Comparison of ENCODE assay signal across 22 cellular contexts in the genomic region with DNA sequence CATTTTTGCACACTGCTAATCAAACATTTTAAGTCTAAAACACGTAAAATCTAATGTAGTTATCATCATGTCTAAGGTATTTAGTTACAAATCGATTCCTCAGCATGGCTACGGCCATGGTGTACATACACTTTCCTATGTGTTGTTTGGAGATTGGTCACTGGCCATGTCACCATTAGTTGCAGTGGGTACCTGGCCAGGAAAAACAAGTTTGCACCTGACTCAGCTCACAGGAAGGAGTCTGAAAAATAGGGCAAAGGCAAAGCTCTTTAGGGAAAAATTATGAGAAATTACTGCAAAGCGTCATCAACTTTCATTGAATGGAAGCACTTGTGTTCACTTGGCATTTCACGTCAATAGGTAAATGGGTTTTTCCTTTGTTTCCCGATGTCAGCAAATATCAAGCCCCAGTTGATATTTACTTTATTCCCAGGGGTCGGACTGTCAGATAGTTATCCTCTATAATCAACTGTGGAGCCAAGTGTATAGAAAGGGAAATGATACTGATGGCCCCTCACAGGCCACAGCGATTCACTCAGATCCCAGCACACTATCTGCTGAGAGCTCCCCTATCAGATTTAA.
DNase-seq lines count a peak whose midpoint lies in the region; ATAC-seq lines count a peak whose summit lies in the region.
"Had no signal": no experiment of that assay in that cellular context is flagged by ENCODE, and none has a peak within 500 bp of the region (broad histone marks: within the 10 kb centered on the region; RNA-seq: fewer than 3 reads in every experiment).

No MANE protein-coding gene starts in this region.

- ATAC-seq in HG03571 (IDR thresholded peaks at IDR 0.05; ENCODE audit: unreplicated experiment): no peak

- peak overlapping the region; percentile 33 for H3K27ac ChIP-seq in epithelial cell of prostate
- H3K27ac ChIP-seq: BLaER1 treated with 17β-estradiol and CSF1 and Interleukin-3, amounts not matched to agents 10 nM and 100 nM; ovary; right atrium auricular region; SK-N-MC; transverse colon had no signal

- DNase-seq in DMS153 treated with DMSO at 0.1 percent for 48 hours (lab: John Stamatoyannopoulos, UW; ENCODE audit: unreplicated experiment): peak; percentile 83
- DNase-seq in NCI-H128 (lab: John Stamatoyannopoulos, UW; ENCODE audit: unreplicated experiment): peak; percentile 71
- DNase-seq in NCI-H748 treated with DMSO at 0.1 percent for 48 hours (lab: John Stamatoyannopoulos, UW): peak; percentile 100
- no peak for DNase-seq in epithelial cell of prostate (ENCODE audit: low read depth, low spot score)
- DNase-seq in stimulated activated CD8-positive, alpha-beta memory T cell treated with anti-CD3 and anti-CD28 coated beads, Interleukin-4, amount 100 ng/mL, for 48 hours: no peak
- DNase-seq in NCI-H1048 (lab: John Stamatoyannopoulos, UW): no peak
- DNase-seq: activated CD4-positive, alpha-beta T cell treated with anti-CD3 and anti-CD28 coated beads, Interleukin-2, amount 50 U/mL, for 4 hours; activated naive CD4-positive, alpha-beta T cell treated with anti-CD3 and anti-CD28 coated beads, Interleukin-2, amount 10 ng/mL, durations not matched to agents 7 days and 5 days; Caco-2; effector CD4-positive, alpha-beta T cell; H7; head of caudate nucleus; kidney; NCI-H2171 treated with DMSO at 0.1 percent for 48 hours; NCI-H526 treated with DMSO at 0.1 percent for 48 hours; ovary; stimulated activated CD4-positive, alpha-beta T cell treated with anti-CD3 and anti-CD28 coated beads, Interleukin-2, amount 100 ng/mL, for 24 hours; transverse colon had no signal

Comparison
In these comparisons a context has a peak if more than half of its experiments do, and no peak if none do; other contexts are left out.
1. DNase-seq: peak in DMS153 treated with DMSO at 0.1 percent for 48 hours (single experiment), NCI-H128 (single experiment) and NCI-H748 treated with DMSO at 0.1 percent for 48 hours (single experiment); none in epithelial cell of prostate (single experiment), stimulated activated CD8-positive, alpha-beta memory T cell treated with anti-CD3 and anti-CD28 coated beads, Interleukin-4, amount 100 ng/mL, for 48 hours (single experiment) and NCI-H1048 (single experiment).